In the genomic region with DNA sequence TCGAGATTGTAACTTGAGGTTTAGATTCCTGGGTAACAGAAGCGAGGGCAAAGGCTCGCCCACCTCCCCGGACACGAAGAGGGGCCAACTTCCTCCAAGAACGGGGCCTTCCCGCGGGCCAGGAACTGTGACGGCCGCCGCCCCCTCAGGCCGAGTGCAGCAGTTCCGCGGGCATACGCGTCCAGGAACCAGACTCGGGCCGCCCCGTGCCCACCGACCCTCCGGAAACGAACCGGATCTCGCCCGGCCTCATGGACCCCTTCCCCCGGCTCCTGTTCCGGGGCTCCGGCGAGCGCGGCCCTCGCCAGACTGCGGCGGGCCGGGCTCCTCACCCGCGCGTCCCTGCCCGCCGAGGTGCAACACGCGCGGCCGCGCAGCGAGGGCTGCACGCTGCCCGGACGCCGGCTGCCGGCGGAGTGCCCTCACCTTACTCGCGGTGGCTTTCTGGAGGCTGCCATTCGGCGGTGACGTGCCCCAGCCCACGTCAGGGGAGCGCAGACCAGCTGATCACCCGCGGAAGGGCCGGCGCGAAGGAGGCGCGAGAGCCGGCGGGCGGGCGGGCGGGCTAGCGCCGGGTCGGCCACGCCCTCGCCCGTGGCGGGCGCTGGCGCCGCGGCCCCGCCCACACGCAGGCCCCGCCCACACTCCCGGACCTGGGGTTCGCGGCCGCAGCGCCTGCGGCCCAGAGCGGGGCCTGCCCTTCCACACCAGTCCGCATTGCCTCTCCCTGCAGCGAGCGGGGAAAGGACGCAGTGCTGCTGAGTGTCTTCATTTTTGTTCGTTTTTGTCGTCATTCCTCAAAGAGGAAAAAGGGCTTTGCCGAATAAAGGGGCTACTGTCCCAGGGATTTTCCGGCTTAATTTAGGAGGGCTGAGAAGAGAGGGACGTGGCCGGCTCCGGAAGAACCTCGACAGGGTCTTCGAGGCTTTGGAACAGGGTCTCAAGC, we compare ENCODE assay signal across 8 cellular contexts. TPM values are rescaled to one million over a fixed set of nuclear protein-coding genes. Genes with fewer than 3 reads are reported as not detected.
A peak's percentile ranks its signal among the peaks of the same experiment; 100 is the strongest.
DNase-seq lines count a peak whose midpoint lies in the region; ATAC-seq and TF ChIP-seq lines count a peak whose summit lies in the region.

A gene (minus strand): TSS at position 536 of the 946 bp plus-strand sequence. CDS start 78 bp downstream, at position 458.

- CTCF ChIA-PET in RWPE1 (lab: Yijun Ruan, JAX) = interaction anchor here (0.5 to 1.1 kb wide), 5 partner anchors 9 to 321 kb away, joined by 3 to 4 read pairs (median 3); no protein-coding TSS in a partner anchor

- H3K4me3 Mint-ChIP-seq in activated T-helper 17 cell treated with anti-CD3 and anti-CD28 coated beads, Interleukin-2, amount 50 U/mL, for 72 hours = peak within 1 kb of the TSS; percentile 94
- peak within 1 kb of the TSS; percentile 91 to 96 (median 93) for H3K4me3 Mint-ChIP-seq in nephron

- peak within 1 kb of the TSS; percentile 98 for H3K27ac Mint-ChIP-seq in activated T-helper 17 cell treated with anti-CD3 and anti-CD28 coated beads, Interleukin-2, amount 50 U/mL, for 72 hours
- H3K27ac Mint-ChIP-seq in nephron = peak within 1 kb of the TSS; percentile 80 to 95 (median 94)

- ATAC-seq in GM21528 (IDR thresholded peaks at IDR 0.05; ENCODE audit: low FRiP score, unreplicated experiment) = peak; percentile 97
- peak; percentile 88 for ATAC-seq in activated T-helper 17 cell treated with anti-CD3 and anti-CD28 coated beads, Interleukin-2, amount 50 U/mL, for 72 hours (replicated peaks)
- ATAC-seq in stimulated activated naive CD8-positive, alpha-beta T cell treated with anti-CD3 and anti-CD28 coated beads, Interleukin-15, Interleukin-2, amounts not matched to agents 100 U/mL and 50 U/mL, for 24 hours = peak; percentile 96

- H3K4me1 Mint-ChIP-seq in activated T-helper 17 cell treated with anti-CD3 and anti-CD28 coated beads, Interleukin-2, amount 50 U/mL, for 72 hours = peaks cover 47% of the 10 kb centered on the region
- peaks cover 54% of the 10 kb centered on the region for H3K4me1 Mint-ChIP-seq in nephron

- POLR2A ChIA-PET in RWPE1 (lab: Yijun Ruan, JAX; ENCODE audit: low non-redundant PET) = no interaction called here

- peaks cover 30% of the 10 kb centered on the region for H3K36me3 Mint-ChIP-seq in activated T-helper 17 cell treated with anti-CD3 and anti-CD28 coated beads, Interleukin-2, amount 50 U/mL, for 72 hours (ENCODE audit: low read depth)
- H3K36me3 Mint-ChIP-seq in nephron (ENCODE audit: low read depth) = peaks cover 13% of the 10 kb centered on the region

- DNase-seq in DMS53 treated with DMSO at 0.1 percent for 48 hours (lab: John Stamatoyannopoulos, UW; ENCODE audit: unreplicated experiment) = peak; percentile 83
- peak; percentile 77 for DNase-seq in HuH-7.5 (ENCODE audit: low spot score)
- DNase-seq in RWPE1 (ENCODE audit: low spot score) = peak; percentile 89
- DNase-seq in fibroblast of peridontal ligament (ENCODE audit: extremely low read depth) = peak; percentile 75
- peak; percentile 89 for DNase-seq in stimulated activated naive CD8-positive, alpha-beta T cell treated with anti-CD3 and anti-CD28 coated beads, Interleukin-15, Interleukin-2, amounts not matched to agents 100 U/mL and 50 U/mL, for 24 hours

- H3K27me3 Mint-ChIP-seq in activated T-helper 17 cell treated with anti-CD3 and anti-CD28 coated beads, Interleukin-2, amount 50 U/mL, for 72 hours = no peaks in the 10 kb centered on the region
- no peaks in the 10 kb centered on the region for H3K27me3 Mint-ChIP-seq in nephron (ENCODE audit: low read depth)

- no peaks in the 10 kb centered on the region for H3K9me3 Mint-ChIP-seq in activated T-helper 17 cell treated with anti-CD3 and anti-CD28 coated beads, Interleukin-2, amount 50 U/mL, for 72 hours
- no peaks in the 10 kb centered on the region for H3K9me3 Mint-ChIP-seq in nephron

- TF ChIP-seq CTCF in RWPE1 (conservative IDR thresholded peaks at IDR 0.05; ENCODE audit: low read depth) (no peak), nephron (IDR thresholded peaks at IDR 0.05; ENCODE audit: unreplicated experiment in 3 of 3) (no peak)

- H3K27ac ChIP-seq in RWPE1 = peak within 1 kb of the TSS; percentile 72

RNA-seq across cellular contexts. Expression of the gene that starts here (rescaled TPM):
- 100 to 1,000 TPM in 1 of 2 donors, 10 to 100 TPM in 1; 97.5 to 108 TPM for total RNA-seq in activated T-helper 17 cell treated with anti-CD3 and anti-CD28 coated beads, Interleukin-2, amount 50 U/mL, for 72 hours

Comparison
In these comparisons a context has a peak if more than half of its experiments do, and no peak if none do; other contexts are left out.
1. Peak in every context shown above with its lines: DNase-seq, ATAC-seq and H3K27ac ChIP-seq.